Comparison of ENCODE assay signal across 1 cellular context in genomic region chr1:32775640-32776337, GRCh38.
TF ChIP-seq lines count a peak whose summit lies in the region.

No MANE protein-coding gene starts in this region.

TF ChIP-seq in K562, 482 proteins besides CTCF, POLR2A, EP300 and RAD21:
- TF ChIP-seq JUN (IDR thresholded peaks at IDR 0.05; ENCODE audit: borderline replicate concordance, low read depth, low read length), result no peak
- TF ChIP-seq JUN (CRISPR knock-in tag; IDR thresholded peaks at IDR 0.05; ENCODE audit: borderline replicate concordance), result no peak
- no peak for TF ChIP-seq ZNF277 (CRISPR knock-in tag; IDR thresholded peaks at IDR 0.05; ENCODE audit: borderline replicate concordance)
- TF ChIP-seq ZNF512 (tag; IDR thresholded peaks at IDR 0.05), result no peak
- no peak for TF ChIP-seq NRF1 (conservative IDR thresholded peaks at IDR 0.05 in 1 of 2, IDR thresholded peaks at IDR 0.05 in 1 of 2)
- TF ChIP-seq ZNF717 (CRISPR knock-in tag; IDR thresholded peaks at IDR 0.05), result no peak
- TF ChIP-seq BCOR (IDR thresholded peaks at IDR 0.05), result no peak
- TF ChIP-seq MED1 (CRISPR knock-in tag; IDR thresholded peaks at IDR 0.05; ENCODE audit: borderline replicate concordance), result no peak
- no peak for TF ChIP-seq ZSCAN32 (CRISPR knock-in tag; IDR thresholded peaks at IDR 0.05)
- no peak for TF ChIP-seq TSC22D4 (tag; IDR thresholded peaks at IDR 0.05)
- no peak for TF ChIP-seq SMAD3 (CRISPR knock-in tag; conservative IDR thresholded peaks at IDR 0.05)
- no peak for TF ChIP-seq TEAD2 (tag; IDR thresholded peaks at IDR 0.05)
- no peak for TF ChIP-seq CBX8 (IDR thresholded peaks at IDR 0.05; ENCODE audit: borderline replicate concordance, extremely low read depth, low read depth, low read length, poor library complexity, severe bottlenecking)
- no peak for TF ChIP-seq SMAD4 (CRISPR knock-in tag; conservative IDR thresholded peaks at IDR 0.05)
- no peak for TF ChIP-seq ZNF253 (CRISPR knock-in tag; conservative IDR thresholded peaks at IDR 0.05)
- no peak for TF ChIP-seq ETV6 (IDR thresholded peaks at IDR 0.05; ENCODE audit: borderline replicate concordance in 1 of 2, low read depth in 2 of 2, low read length in 1 of 2)
- no peak for TF ChIP-seq ETV6 (CRISPR knock-in tag; IDR thresholded peaks at IDR 0.05; ENCODE audit: borderline replicate concordance)
- no peak for TF ChIP-seq ZBTB40 (IDR thresholded peaks at IDR 0.05)
- TF ChIP-seq ZBTB40 (CRISPR knock-in tag; IDR thresholded peaks at IDR 0.05), result no peak
- 0 out of 4 replicates have a peak, but pooled peaks of 1 of the 2 experiments have one; percentile 53 for TF ChIP-seq MLLT1 (IDR thresholded peaks at IDR 0.05)
- TF ChIP-seq TAF1 (IDR thresholded peaks at IDR 0.05; ENCODE audit: control insufficient read depth, extremely low read depth, insufficient read depth, low read length, severe bottlenecking), result no peak
- no peak for TF ChIP-seq ZNF217 (CRISPR knock-in tag; IDR thresholded peaks at IDR 0.05)
- TF ChIP-seq MBD2 (IDR thresholded peaks at IDR 0.05; ENCODE audit: borderline replicate concordance, low read depth), result no peak
- peak; percentile 32; the same call in 1 of the 2 replicates for TF ChIP-seq CBFA2T3 (IDR thresholded peaks at IDR 0.05)
- no peak for TF ChIP-seq ARNT (IDR thresholded peaks at IDR 0.05)
- no peak for TF ChIP-seq TSHZ1 (CRISPR knock-in tag; IDR thresholded peaks at IDR 0.05)
- no peak for TF ChIP-seq ZNF280B (CRISPR knock-in tag; IDR thresholded peaks at IDR 0.05)
- no peak for TF ChIP-seq SREBF1 (IDR thresholded peaks at IDR 0.05; ENCODE audit: borderline replicate concordance, low read depth, low read length)
- no peak for TF ChIP-seq RB1 (IDR thresholded peaks at IDR 0.05; ENCODE audit: low read depth)
- TF ChIP-seq VEZF1 (CRISPR knock-in tag; IDR thresholded peaks at IDR 0.05), result peak; percentile 58
- no peak for TF ChIP-seq TGIF2 (CRISPR knock-in tag; IDR thresholded peaks at IDR 0.05)
- no peak for TF ChIP-seq CC2D1A (IDR thresholded peaks at IDR 0.05)
- peak; percentile 38; the same call in 1 of the 2 replicates for TF ChIP-seq SUPT5H (IDR thresholded peaks at IDR 0.05)
- no peak for TF ChIP-seq ELF4 (CRISPR knock-in tag; IDR thresholded peaks at IDR 0.05)
- TF ChIP-seq TAL1 (IDR thresholded peaks at IDR 0.05), result 0 out of 2 replicates have a peak, but pooled peaks have one; percentile 4
- no peak for TF ChIP-seq NUFIP1 (IDR thresholded peaks at IDR 0.05; ENCODE audit: partially characterized antibody)
- TF ChIP-seq HNRNPUL1 (IDR thresholded peaks at IDR 0.05; ENCODE audit: low read length), result no peak
- no peak for TF ChIP-seq IFI16 (CRISPR knock-in tag; IDR thresholded peaks at IDR 0.05)
- no peak for TF ChIP-seq ZNF584 (CRISPR knock-in tag; IDR thresholded peaks at IDR 0.05; ENCODE audit: low read depth)
- TF ChIP-seq MEIS2 (IDR thresholded peaks at IDR 0.05; ENCODE audit: partially characterized antibody), result peak; percentile 5
- no peak for TF ChIP-seq CBX3 (IDR thresholded peaks at IDR 0.05; ENCODE audit: borderline replicate concordance in 1 of 2, low read length in 2 of 2)
- no peak for TF ChIP-seq ZNF175 (CRISPR knock-in tag; IDR thresholded peaks at IDR 0.05; ENCODE audit: low read depth)
- no peak for TF ChIP-seq TBL1XR1 (IDR thresholded peaks at IDR 0.05; ENCODE audit: low read length in 2 of 2)
